Comparison of ENCODE assay signal across 8 cellular contexts in the genomic region with DNA sequence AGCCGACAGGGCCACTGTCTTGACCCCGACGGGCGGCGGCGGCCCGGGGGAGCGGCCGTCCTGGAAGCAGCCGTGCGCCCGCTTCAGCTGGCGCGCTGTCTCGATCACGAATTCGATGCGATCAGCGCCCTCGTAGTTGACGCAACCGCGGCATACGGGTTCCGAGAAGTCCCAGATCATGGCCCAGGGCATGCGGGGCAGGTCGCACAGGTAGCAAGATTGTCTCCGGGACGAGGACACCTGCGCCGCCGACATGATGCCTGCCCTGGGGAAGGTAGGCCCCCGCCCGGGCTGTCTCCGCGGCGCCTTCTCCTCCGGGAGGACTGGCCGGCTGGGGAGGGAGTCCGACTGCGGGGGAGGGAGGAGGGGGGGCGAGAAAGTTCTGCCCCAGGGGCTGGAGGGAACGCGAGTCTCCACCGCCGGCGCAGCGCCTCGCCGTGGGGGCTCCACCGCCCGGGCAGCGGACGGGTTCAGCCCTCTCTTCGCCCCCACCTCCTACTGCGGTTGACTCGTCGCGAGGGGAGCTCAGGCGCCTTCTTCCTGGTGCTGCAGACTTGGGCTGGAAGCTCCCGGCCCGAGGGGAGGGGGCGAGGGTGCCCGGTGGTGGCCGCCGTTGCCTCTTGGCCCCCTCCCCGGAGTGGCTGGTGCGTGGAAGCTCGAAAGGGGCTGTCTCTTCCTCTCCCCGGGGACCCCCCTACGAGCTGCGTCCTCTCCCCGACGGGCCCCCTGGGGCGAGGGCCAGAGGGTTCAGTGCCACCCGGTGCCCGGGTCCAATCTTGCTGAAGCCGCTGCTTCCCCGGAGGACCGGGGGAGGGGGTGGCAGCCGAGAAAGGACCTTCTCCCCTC. TPM values are rescaled to one million over a fixed set of nuclear protein-coding genes. Genes with fewer than 3 reads are reported as not detected.
DNase-seq lines count a peak whose midpoint lies in the region; ATAC-seq and TF ChIP-seq lines count a peak whose summit lies in the region.

No MANE protein-coding gene starts in this region.

- peaks cover 27% of the 10 kb centered on the region for H3K36me3 ChIP-seq in skeletal muscle satellite cell (ENCODE audit: insufficient read depth, low read length)

- peak; percentile 10 for TF ChIP-seq CTCF in astrocyte of the spinal cord (IDR thresholded peaks at IDR 0.05; ENCODE audit: low read depth, low read length)

- H3K4me1 ChIP-seq in skeletal muscle satellite cell (ENCODE audit: control insufficient read depth, insufficient read depth, low read length), result peaks cover 48% of the 10 kb centered on the region

- no peaks in the 10 kb centered on the region for H3K27me3 ChIP-seq in skeletal muscle satellite cell (ENCODE audit: control insufficient read depth, insufficient read depth, low read length)

- in situ Hi-C loops in astrocyte of the spinal cord (cut with HindIII; ENCODE audit: low sequenced_read_pairs), result no loop called here

- H3K4me3 ChIP-seq in astrocyte of the spinal cord (ENCODE audit: low read depth, low read length) (peak overlapping the region; percentile 69), iPS-11a (ENCODE audit: low read depth, low read length) (peak overlapping the region; percentile 94), skeletal muscle satellite cell (ENCODE audit: low read length) (peak overlapping the region; percentile 93)

- no peaks in the 10 kb centered on the region for H3K9me3 ChIP-seq in skeletal muscle satellite cell (replicated peaks; ENCODE audit: low read length)

- ATAC-seq in GM21381 (IDR thresholded peaks at IDR 0.05; ENCODE audit: unreplicated experiment), result peak; percentile 36

- peak overlapping the region; percentile 91 for H3K4me2 ChIP-seq in skeletal muscle satellite cell (ENCODE audit: low read length)

- peak overlapping the region; percentile 93 for H3K9ac ChIP-seq in skeletal muscle satellite cell (ENCODE audit: low read depth, low read length)

- DNase-seq in EL (peak; percentile 73), HT1080 (ENCODE audit: low read depth) (peak; percentile 64), T-helper 2 cell (peak; percentile 30 to 80 (median 60)), astrocyte of the spinal cord (ENCODE audit: low read depth, low spot score) (peak; percentile 84), pons (ENCODE audit: low spot score) (no peak)

RNA-seq across cellular contexts. Expression of a gene that starts 0.7 kb away (rescaled TPM):
- 22.0 and 27.6 TPM in 2 replicates for total RNA-seq in HT1080 (2014; rRNA removed; shearing (Covaris generic))
- polyA plus RNA-seq in HT1080 (2015; cell fraction: cytosol; rRNA removed), result 20.8 and 21.0 TPM in 2 replicates
- 17.6 and 20.3 TPM in 2 replicates for polyA plus RNA-seq in HT1080 (2015; cell fraction: nucleus; rRNA removed)
- 11.4 and 15.5 TPM in 2 replicates for total RNA-seq in skeletal muscle satellite cell (2012; rRNA removed)
